In genomic region chr10:72069751-72070501, GRCh38 we compare ENCODE assay signal across 9 cellular contexts. TPM values are rescaled to one million over a fixed set of nuclear protein-coding genes. Genes with fewer than 3 reads are reported as not detected.
A peak's percentile ranks its signal among the peaks of the same experiment; 100 is the strongest.
DNase-seq lines count a peak whose midpoint lies in the region; ATAC-seq and TF ChIP-seq lines count a peak whose summit lies in the region.
"Had no signal": no experiment of that assay in that cellular context is flagged by ENCODE, and none has a peak within 500 bp of the region (broad histone marks: within the 10 kb centered on the region; RNA-seq: fewer than 3 reads in every experiment).

No MANE protein-coding gene starts in this region.

- H3K9me3 Mint-ChIP-seq in HFFc6 (peaks cover 4% of the 10 kb centered on the region; the same call in 1 of the 2 replicates), natural killer cell (no peaks in the 10 kb centered on the region)
- no peaks in the 10 kb centered on the region for H3K9me3 Mint-ChIP-seq in activated T-helper 2 cell treated with anti-CD3 and anti-CD28 coated beads, Interferon-gamma antibody, Interleukin-2, Interleukin-4, amounts not matched to agents 10 μg/mL and 5 μg/mL and 100 μg/mL, durations not matched to agents 14 hours and 24 hours and 36 hours

- H3K4me3 Mint-ChIP-seq in HFFc6, result no peak overlapping the region
- H3K4me3 Mint-ChIP-seq in activated T-helper 2 cell treated with anti-CD3 and anti-CD28 coated beads, Interferon-gamma antibody, Interleukin-2, Interleukin-4, amounts not matched to agents 10 μg/mL and 5 μg/mL and 100 μg/mL, durations not matched to agents 14 hours and 24 hours and 36 hours (ENCODE audit: low read depth), result no peak overlapping the region
- no peak overlapping the region for H3K4me3 Mint-ChIP-seq in natural killer cell

- H3K27me3 Mint-ChIP-seq in HFFc6 (ENCODE audit: insufficient read depth) (peaks cover 30% of the 10 kb centered on the region), natural killer cell (ENCODE audit: low read depth in 2 of 2) (no peaks in the 10 kb centered on the region)
- H3K27me3 Mint-ChIP-seq in activated T-helper 2 cell treated with anti-CD3 and anti-CD28 coated beads, Interferon-gamma antibody, Interleukin-2, Interleukin-4, amounts not matched to agents 10 μg/mL and 5 μg/mL and 100 μg/mL, durations not matched to agents 14 hours and 24 hours and 36 hours (ENCODE audit: low read depth), result no peaks in the 10 kb centered on the region

- H3K27ac Mint-ChIP-seq in HFFc6 (no peak overlapping the region), natural killer cell (peak overlapping the region; percentile 56 to 69)
- H3K27ac Mint-ChIP-seq in activated T-helper 2 cell treated with anti-CD3 and anti-CD28 coated beads, Interferon-gamma antibody, Interleukin-2, Interleukin-4, amounts not matched to agents 10 μg/mL and 5 μg/mL and 100 μg/mL, durations not matched to agents 14 hours and 24 hours and 36 hours, result peak overlapping the region; percentile 53

- H3K36me3 Mint-ChIP-seq in HFFc6 (ENCODE audit: low read depth) (peaks cover 5% of the 10 kb centered on the region; the same call in 1 of the 2 replicates), natural killer cell (peaks cover 7% of the 10 kb centered on the region)
- peaks cover 82% of the 10 kb centered on the region for H3K36me3 Mint-ChIP-seq in activated T-helper 2 cell treated with anti-CD3 and anti-CD28 coated beads, Interferon-gamma antibody, Interleukin-2, Interleukin-4, amounts not matched to agents 10 μg/mL and 5 μg/mL and 100 μg/mL, durations not matched to agents 14 hours and 24 hours and 36 hours (ENCODE audit: low read depth)

- no peak for ATAC-seq in natural killer cell

- TF ChIP-seq CTCF in HFFc6 (IDR thresholded peaks at IDR 0.05) (peak; percentile 54), natural killer cell (IDR thresholded peaks at IDR 0.05) (no peak)

- DNase-seq in NCI-H2107 treated with DMSO at 0.1 percent for 48 hours (lab: John Stamatoyannopoulos, UW; ENCODE audit: unreplicated experiment) (peak; percentile 11), NCI-H2107 (lab: John Stamatoyannopoulos, UW) (no peak), HFFc6 (no peak), natural killer cell (no peak), NOMO-1 treated with dmso at 0.1 percent for 144 hours (lab: John Stamatoyannopoulos, UW; ENCODE audit: unreplicated experiment) (no peak), NCI-H1092 treated with DMSO at 0.1 percent for 48 hours (lab: John Stamatoyannopoulos, UW) (no peak), COLO668 (lab: John Stamatoyannopoulos, UW; ENCODE audit: unreplicated experiment) (no peak)
- DNase-seq in activated T-helper 2 cell treated with anti-CD3 and anti-CD28 coated beads, Interferon-gamma antibody, Interleukin-2, Interleukin-4, amounts not matched to agents 10 μg/mL and 5 μg/mL and 100 μg/mL, durations not matched to agents 14 hours and 24 hours and 36 hours (ENCODE audit: low spot score), result no peak
- DNase-seq: effector CD8-positive, alpha-beta T cell had no signal

- peaks cover 10% of the 10 kb centered on the region for H3K4me1 Mint-ChIP-seq in HFFc6 (ENCODE audit: low read depth)
- peaks cover 4% of the 10 kb centered on the region for H3K4me1 Mint-ChIP-seq in activated T-helper 2 cell treated with anti-CD3 and anti-CD28 coated beads, Interferon-gamma antibody, Interleukin-2, Interleukin-4, amounts not matched to agents 10 μg/mL and 5 μg/mL and 100 μg/mL, durations not matched to agents 14 hours and 24 hours and 36 hours (ENCODE audit: low read depth)
- H3K4me1 Mint-ChIP-seq in natural killer cell, result peaks cover 11 to 34% of the 10 kb centered on the region in 2 donors

- intact Hi-C loops in activated T-helper 2 cell treated with anti-CD3 and anti-CD28 coated beads, Interferon-gamma antibody, Interleukin-2, Interleukin-4, amounts not matched to agents 10 μg/mL and 5 μg/mL and 100 μg/mL, durations not matched to agents 14 hours and 24 hours and 36 hours (cut with micrococcal nuclease), result no loop called here
- intact Hi-C loops in natural killer cell (cut with micrococcal nuclease), result no loop called here

RNA-seq across cellular contexts. Expression of gene SPOCK2, which starts 18.4 kb away (rescaled TPM):
- total RNA-seq in HFFc6 (2021; fragmentation: NEBNext Ultra II Directional; extraction: Animal tissue kit (Norgen Biotek cat#: 25700)), result not detected
- total RNA-seq in activated T-helper 2 cell treated with anti-CD3 and anti-CD28 coated beads, Interferon-gamma antibody, Interleukin-2, Interleukin-4, amounts not matched to agents 10 μg/mL and 5 μg/mL and 100 μg/mL, durations not matched to agents 14 hours and 24 hours and 36 hours, result 135 and 137 TPM in 2 replicates
- 100 to 1,000 TPM; 258 to 329 (median 293) TPM for total RNA-seq in natural killer cell

Comparison
In these comparisons a context has a peak if more than half of its experiments do, and no peak if none do; other contexts are left out.
1. RNA of gene SPOCK2, which starts 18.4 kb away (total RNA-seq): 258 to 329 TPM in natural killer cell and 135 to 137 TPM in activated T-helper 2 cell treated with anti-CD3 and anti-CD28 coated beads, Interferon-gamma antibody, Interleukin-2, Interleukin-4, amounts not matched to agents 10 μg/mL and 5 μg/mL and 100 μg/mL, durations not matched to agents 14 hours and 24 hours and 36 hours; not detected in HFFc6; every median in the first group is over 100 times any median in the second.